In genomic region chr2:101111917-101112771, GRCh38 we compare ENCODE assay signal across 11 cellular contexts. TPM values are rescaled to one million over a fixed set of nuclear protein-coding genes. Genes with fewer than 3 reads are reported as not detected.
DNase-seq lines count a peak whose midpoint lies in the region; TF ChIP-seq lines count a peak whose summit lies in the region.
"Had no signal": no experiment of that assay in that cellular context is flagged by ENCODE, and none has a peak within 500 bp of the region (broad histone marks: within the 10 kb centered on the region; RNA-seq: fewer than 3 reads in every experiment).

No MANE protein-coding gene starts in this region.

- H3K4me3 Mint-ChIP-seq in nephron progenitor cell: peak overlapping the region; percentile 70
- H3K4me3 Mint-ChIP-seq: activated CD8-positive, alpha-beta memory T cell treated with anti-CD3 and anti-CD28 coated beads, Interleukin-2, amount 10 ng/mL, durations not matched to agents 7 days and 5 days; central memory CD8-positive, alpha-beta T cell had no signal

- CTCF ChIA-PET in PC-9 (lab: Charles Lee): no interaction called here

- H3K4me1 ChIP-seq in PC-9 (replicated peaks; ENCODE audit: insufficient read depth) (peaks cover 70% of the 10 kb centered on the region), fibroblast of lung (ENCODE audit: control insufficient read depth, extremely low read depth, insufficient read depth, low read length) (peaks cover 6% of the 10 kb centered on the region)

- no peak overlapping the region for H3K9ac ChIP-seq in fibroblast of lung (ENCODE audit: insufficient read depth, low read length)

- peak overlapping the region; percentile 88 for H3K27ac ChIP-seq in PC-9
- no peak overlapping the region for H3K27ac ChIP-seq in fibroblast of lung (ENCODE audit: insufficient read depth, low read length)

- H3K9me2 ChIP-seq in PC-9 (ENCODE audit: insufficient read depth): no peaks in the 10 kb centered on the region

- DNase-seq in AG08396 (ENCODE audit: low spot score) (peak; percentile 62), PC-9 (no peak), fibroblast of lung (ENCODE audit: low read depth in 2 of 2) (peak; percentile 16 to 93), nephron progenitor cell (no peak), NCI-H187 (lab: John Stamatoyannopoulos, UW) (no peak), GM19238 (ENCODE audit: insufficient read length, low spot score) (no peak)
- no peak for DNase-seq in stimulated activated CD4-positive, alpha-beta T cell treated with anti-CD3 and anti-CD28 coated beads, Interleukin-1b, Interleukin-23, amount 100 ng/mL, for 48 hours
- no peak for DNase-seq in activated CD8-positive, alpha-beta memory T cell treated with anti-CD3 and anti-CD28 coated beads for 24 hours
- DNase-seq: activated CD8-positive, alpha-beta memory T cell treated with anti-CD3 and anti-CD28 coated beads, Interleukin-2, amount 10 ng/mL, durations not matched to agents 7 days and 5 days; NCI-H1417 treated with DMSO at 0.1 percent for 48 hours had no signal

- POLR2A ChIA-PET in PC-9 (lab: Charles Lee; ENCODE audit: unreplicated experiment): no interaction called here

- intact Hi-C loops in PC-9 (cut with micrococcal nuclease; ENCODE audit: unreplicated experiment): loop anchor here (2.0 kb wide), 1 partner anchor 47 kb away; no protein-coding TSS in a partner anchor

- no peaks in the 10 kb centered on the region for H3K27me3 ChIP-seq in PC-9 (ENCODE audit: insufficient read depth, low read depth)
- no peaks in the 10 kb centered on the region for H3K27me3 ChIP-seq in fibroblast of lung (ENCODE audit: control insufficient read depth, insufficient read depth, low read length)

- H3K4me1 Mint-ChIP-seq in nephron progenitor cell: peaks cover 65% of the 10 kb centered on the region
- H3K4me1 Mint-ChIP-seq: activated CD8-positive, alpha-beta memory T cell treated with anti-CD3 and anti-CD28 coated beads, Interleukin-2, amount 10 ng/mL, durations not matched to agents 7 days and 5 days; central memory CD8-positive, alpha-beta T cell had no signal

- H3F3A ChIP-seq in PC-9 (ENCODE audit: insufficient read depth, low read depth): peaks cover 51% of the 10 kb centered on the region

- no peak for TF ChIP-seq CTCF in PC-9 (conservative IDR thresholded peaks at IDR 0.05)
- no peak for TF ChIP-seq CTCF in fibroblast of lung (conservative IDR thresholded peaks at IDR 0.05 in 1 of 2, IDR thresholded peaks at IDR 0.05 in 1 of 2; ENCODE audit: low read depth in 1 of 2, low read length in 2 of 2)
- TF ChIP-seq CTCF in nephron progenitor cell (IDR thresholded peaks at IDR 0.05): no peak

- H3K9me3 Mint-ChIP-seq in nephron progenitor cell: no peaks in the 10 kb centered on the region
- H3K9me3 Mint-ChIP-seq: central memory CD8-positive, alpha-beta T cell had no signal

- H2AFZ ChIP-seq in PC-9 (no peak overlapping the region), fibroblast of lung (ENCODE audit: low read length) (no peak overlapping the region)

- peaks cover 13% of the 10 kb centered on the region for H3K36me3 ChIP-seq in PC-9 (ENCODE audit: low read depth)
- H3K36me3 ChIP-seq in fibroblast of lung (ENCODE audit: control insufficient read depth, insufficient read depth, low read length): no peaks in the 10 kb centered on the region

- H3K4me2 ChIP-seq in PC-9: peak overlapping the region; percentile 74
- H3K4me2 ChIP-seq in fibroblast of lung (ENCODE audit: extremely low read depth, insufficient read depth, low read length): no peak overlapping the region

- H4K20me1 ChIP-seq in PC-9 (ENCODE audit: insufficient read depth) (no peaks in the 10 kb centered on the region), fibroblast of lung (ENCODE audit: control insufficient read depth, extremely low read depth, insufficient read depth, low read length) (no peaks in the 10 kb centered on the region)

- no peaks in the 10 kb centered on the region for H3K36me3 Mint-ChIP-seq in nephron progenitor cell (ENCODE audit: low read depth)
- H3K36me3 Mint-ChIP-seq: activated CD8-positive, alpha-beta memory T cell treated with anti-CD3 and anti-CD28 coated beads, Interleukin-2, amount 10 ng/mL, durations not matched to agents 7 days and 5 days had no signal

- peaks cover 87% of the 10 kb centered on the region for H3K79me2 ChIP-seq in PC-9 (ENCODE audit: low read depth)
- H3K79me2 ChIP-seq in fibroblast of lung (ENCODE audit: control insufficient read depth, insufficient read depth, low read length): no peaks in the 10 kb centered on the region

- H3K4me3 ChIP-seq in PC-9: peak overlapping the region; percentile 43; the same call in 1 of the 2 replicates
- H3K4me3 ChIP-seq in fibroblast of lung (replicated peaks in 1 of 4; ENCODE audit: control extremely low read depth in 1 of 4, insufficient read depth in 1 of 4, low read depth in 3 of 4, low read length in 4 of 4): no peak overlapping the region

- H3K9me3 ChIP-seq in PC-9 (ENCODE audit: insufficient read depth, low read depth) (no peaks in the 10 kb centered on the region), fibroblast of lung (ENCODE audit: control insufficient read depth, insufficient read depth, low read depth, low read length) (no peaks in the 10 kb centered on the region)

- H3K27ac Mint-ChIP-seq in nephron progenitor cell: peak overlapping the region; percentile 74
- H3K27ac Mint-ChIP-seq: activated CD8-positive, alpha-beta memory T cell treated with anti-CD3 and anti-CD28 coated beads, Interleukin-2, amount 10 ng/mL, durations not matched to agents 7 days and 5 days had no signal

- H3K27me3 Mint-ChIP-seq in nephron progenitor cell (ENCODE audit: low read depth, poor library complexity): peaks cover 10% of the 10 kb centered on the region

- BruUV-seq in PC-9 (replicated peaks; lab: Mats Ljungman, UMichigan): no TSS peak

RNA-seq across cellular contexts. Expression of gene TBC1D8, which starts 39.0 kb away (rescaled TPM):
- 25.2 and 25.3 TPM in 2 replicates for total RNA-seq in PC-9 (2021)
- 3.3 and 3.8 TPM in 2 replicates for total RNA-seq in fibroblast of lung
- 5.4 and 5.5 TPM in 2 replicates for polyA plus RNA-seq in fibroblast of lung
- 4.0 and 4.1 TPM in 2 replicates for polyA plus RNA-seq in fibroblast of lung (2012)
- 5.1 and 14.5 TPM in 2 replicates for polyA minus RNA-seq in fibroblast of lung (ENCODE audit: low replicate concordance)

Comparison
In these comparisons a context has a peak if more than half of its experiments do, and no peak if none do; other contexts are left out.
1. DNase-seq: peak in AG08396 (single experiment) and fibroblast of lung (2 of 2); none in PC-9 (0 of 2), nephron progenitor cell (single experiment), stimulated activated CD4-positive, alpha-beta T cell treated with anti-CD3 and anti-CD28 coated beads, Interleukin-1b, Interleukin-23, amount 100 ng/mL, for 48 hours (single experiment), activated CD8-positive, alpha-beta memory T cell treated with anti-CD3 and anti-CD28 coated beads for 24 hours (single experiment), NCI-H187 (0 of 2) and GM19238 (single experiment).